8 cellular contexts compared by ENCODE assay signal in the genomic region with DNA sequence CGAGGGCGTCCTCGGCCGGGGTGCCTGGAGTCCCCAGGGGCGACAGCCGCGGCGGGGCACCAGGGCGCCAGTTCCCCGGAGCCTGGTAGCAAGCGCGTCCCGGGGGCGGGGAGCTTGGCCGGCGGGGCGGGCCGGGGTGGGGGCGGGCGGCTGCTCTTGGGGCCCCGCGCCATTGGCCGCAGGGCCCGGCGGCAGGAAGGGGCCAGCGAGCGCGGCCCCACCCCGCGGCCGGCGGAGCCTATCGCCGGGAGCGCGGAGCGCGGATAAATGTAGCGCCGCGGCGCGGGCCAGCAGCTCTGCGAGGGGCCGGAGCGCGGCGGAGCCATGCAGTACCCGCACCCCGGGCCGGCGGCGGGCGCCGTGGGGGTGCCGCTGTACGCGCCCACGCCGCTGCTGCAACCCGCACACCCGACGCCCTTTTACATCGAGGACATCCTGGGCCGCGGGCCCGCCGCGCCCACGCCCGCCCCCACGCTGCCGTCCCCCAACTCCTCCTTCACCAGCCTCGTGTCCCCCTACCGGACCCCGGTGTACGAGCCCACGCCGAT. TPM values are rescaled to one million over a fixed set of nuclear protein-coding genes. Genes with fewer than 3 reads are reported as not detected.
DNase-seq lines count a peak whose midpoint lies in the region; ATAC-seq and TF ChIP-seq lines count a peak whose summit lies in the region.

A gene (plus strand): TSS at position 293 of the 548 bp plus-strand sequence. CDS start 32 bp downstream, at position 325.

- no peaks in the 10 kb centered on the region for H3K36me3 ChIP-seq in SJCRH30
- no peaks in the 10 kb centered on the region for H3K36me3 ChIP-seq in brain microvascular endothelial cell (replicated peaks)
- no peaks in the 10 kb centered on the region for H3K36me3 ChIP-seq in iPS-18a (ENCODE audit: control insufficient read depth, low read depth, low read length)

- TF ChIP-seq CTCF in GM13977 (IDR thresholded peaks at IDR 0.05; ENCODE audit: extremely low read depth, insufficient read depth, missing control alignments) (no peak), brain microvascular endothelial cell (IDR thresholded peaks at IDR 0.05; ENCODE audit: low read depth, low read length, missing control alignments) (no peak)

- H3K4me3 ChIP-seq in SJCRH30: peak within 1 kb of the TSS; percentile 77
- peak within 1 kb of the TSS; percentile 63 for H3K4me3 ChIP-seq in brain microvascular endothelial cell (ENCODE audit: low read depth, low read length)
- peak within 1 kb of the TSS; percentile 46 for H3K4me3 ChIP-seq in iPS-18a (ENCODE audit: low read length)
- H3K4me3 ChIP-seq in skeletal muscle cell (ENCODE audit: low read depth, low read length): peak within 1 kb of the TSS; percentile 56

- in situ Hi-C loops in GM13977 (cut with MboI; ENCODE audit: low pct_unique_long_range_greater_than_20kb, low sequenced_read_pairs, unreplicated experiment): no loop called here
- in situ Hi-C loops in brain microvascular endothelial cell (cut with HindIII; ENCODE audit: low pct_ligation_motif_present, low sequenced_read_pairs): no loop called here

- H3K4me1 ChIP-seq in SJCRH30 (no peaks in the 10 kb centered on the region), iPS-18a (ENCODE audit: control insufficient read depth, low read depth, low read length) (peaks cover 16% of the 10 kb centered on the region)

- DNase-seq in AG08396 (ENCODE audit: low spot score) (peak; percentile 94), GM13977 (ENCODE audit: low spot score) (peak; percentile 87), SJCRH30 (peak; percentile 37 to 59), brain microvascular endothelial cell (no peak), skeletal muscle cell (ENCODE audit: low read depth) (no peak)

- H3K9ac ChIP-seq in iPS-18a (ENCODE audit: low read length): no peak within 1 kb of the TSS

- H3K9me3 ChIP-seq in SJCRH30 (replicated peaks) (no peaks in the 10 kb centered on the region), iPS-18a (ENCODE audit: control insufficient read depth, low read depth, low read length) (no peaks in the 10 kb centered on the region)

- ATAC-seq in HG03432 (IDR thresholded peaks at IDR 0.05; ENCODE audit: unreplicated experiment) (peak; percentile 64), GM18519 (IDR thresholded peaks at IDR 0.05; ENCODE audit: low FRiP score, unreplicated experiment) (no peak)

- peak within 1 kb of the TSS; percentile 51 for H3K27ac ChIP-seq in SJCRH30
- no peak within 1 kb of the TSS for H3K27ac ChIP-seq in brain microvascular endothelial cell
- H3K27ac ChIP-seq in iPS-18a (ENCODE audit: low read length): no peak within 1 kb of the TSS

- H3K27me3 ChIP-seq in SJCRH30: no peaks in the 10 kb centered on the region
- no peaks in the 10 kb centered on the region for H3K27me3 ChIP-seq in brain microvascular endothelial cell (replicated peaks)
- H3K27me3 ChIP-seq in iPS-18a (ENCODE audit: control insufficient read depth, insufficient read depth, low read length): peaks cover 87% of the 10 kb centered on the region

RNA-seq across cellular contexts. Expression of the gene that starts here (rescaled TPM):
- 2.9 and 4.2 TPM in 2 replicates for total RNA-seq in SJCRH30 (2014; rRNA removed; shearing (Covaris generic))

Comparison
In these comparisons a context has a peak if more than half of its experiments do, and no peak if none do; other contexts are left out.
1. DNase-seq: peak in AG08396 (single experiment), GM13977 (single experiment) and SJCRH30 (2 of 2); none in brain microvascular endothelial cell (single experiment) and skeletal muscle cell (single experiment).
2. Peak in every context shown above with its lines, with median percentiles within 50 percentile points of each other: H3K4me3 ChIP-seq.